Comparison of ENCODE assay signal across 13 cellular contexts in the genomic region with DNA sequence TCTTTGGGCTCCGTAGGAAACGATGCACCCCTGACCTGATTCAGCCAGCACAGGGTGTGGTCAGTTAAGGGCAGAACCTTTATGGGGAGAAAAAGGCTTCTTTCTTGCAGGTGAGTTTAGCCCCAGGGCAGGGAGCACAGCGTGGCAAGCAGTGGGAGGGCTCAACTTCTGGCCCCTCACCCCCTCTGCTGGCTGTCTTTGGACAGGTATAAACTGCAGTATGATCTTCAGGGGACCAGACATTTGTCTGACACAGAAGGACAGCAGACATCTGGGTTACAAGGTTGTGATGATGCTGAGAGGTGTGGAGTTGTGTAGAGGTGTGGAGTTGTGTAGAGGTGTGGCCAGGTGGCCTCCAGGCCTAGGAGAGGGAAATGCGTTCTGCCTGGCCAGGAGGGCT.
DNase-seq lines count a peak whose midpoint lies in the region; ATAC-seq, FAIRE-seq and TF ChIP-seq lines count a peak whose summit lies in the region.
"Had no signal": no experiment of that assay in that cellular context is flagged by ENCODE, and none has a peak within 500 bp of the region (broad histone marks: within the 10 kb centered on the region; RNA-seq: fewer than 3 reads in every experiment).

No MANE protein-coding gene starts in this region.

- no peak overlapping the region for H2BK15ac ChIP-seq in mesenchymal stem cell (ENCODE audit: low read depth, poor library complexity, severe bottlenecking)

- H3K9ac ChIP-seq in mesenchymal stem cell (ENCODE audit: low read length) = no peak overlapping the region

- FAIRE-seq in HTR-8/SVneo (lab: Jason Lieb, UNC) = peak; percentile 85
- FAIRE-seq: A549, endometrium had no signal

- H2AFZ ChIP-seq in mesenchymal stem cell (ENCODE audit: low read depth, low read length) = no peak overlapping the region

- H3K4ac ChIP-seq in mesenchymal stem cell (ENCODE audit: low read depth in 1 of 2, low read length in 2 of 2) = no peak overlapping the region

- no peak overlapping the region for H2BK120ac ChIP-seq in mesenchymal stem cell (ENCODE audit: low read depth, low read length)

- peak overlapping the region in 1 of 2 experiments; percentile 16 for H3K18ac ChIP-seq in mesenchymal stem cell (ENCODE audit: low read depth in 1 of 2, low read length in 2 of 2)

- no peak for TF ChIP-seq CTCF in activated CD8-positive, alpha-beta T cell treated with anti-CD3 and anti-CD28 coated beads for 36 hours (IDR thresholded peaks at IDR 0.05)
- no peak for TF ChIP-seq CTCF in coronary artery (IDR thresholded peaks at IDR 0.05)

- H3K27ac Mint-ChIP-seq in activated CD8-positive, alpha-beta T cell treated with anti-CD3 and anti-CD28 coated beads for 36 hours = no peak overlapping the region

- H4K91ac ChIP-seq in mesenchymal stem cell (ENCODE audit: low read length) = no peak overlapping the region

- no peaks in the 10 kb centered on the region for H3K36me3 Mint-ChIP-seq in activated CD8-positive, alpha-beta T cell treated with anti-CD3 and anti-CD28 coated beads for 36 hours (ENCODE audit: low read depth)

- CTCF ChIA-PET in activated CD8-positive, alpha-beta T cell treated with anti-CD3 and anti-CD28 coated beads for 36 hours (lab: Charles Lee) = interaction anchor here (0.8 to 7.1 kb wide), 3 partner anchors 8 to 706 kb away, joined by 3 to 82 read pairs (median 4); no protein-coding TSS in a partner anchor

- H2BK12ac ChIP-seq in mesenchymal stem cell (ENCODE audit: low read length in 2 of 2) = no peak overlapping the region

- 76% methylated on average over 4 of the region's 4 CpGs for WGBS in mesenchymal stem cell

- DNase-seq in DMS79 treated with DMSO at 0.1 percent for 48 hours (lab: John Stamatoyannopoulos, UW) (peak; percentile 11), DMS79 (lab: John Stamatoyannopoulos, UW) (no peak), HTR-8/SVneo (ENCODE audit: insufficient read length, low spot score) (no peak), mesenchymal stem cell (no peak), coronary artery (ENCODE audit: low spot score) (no peak), GM03348 (ENCODE audit: low spot score) (no peak), globus pallidus (ENCODE audit: low spot score) (no peak)
- DNase-seq in activated CD8-positive, alpha-beta T cell treated with anti-CD3 and anti-CD28 coated beads for 36 hours = peak; percentile 19
- DNase-seq: Kasumi-1, testis had no signal

- H3K4me1 ChIP-seq in mesenchymal stem cell (ENCODE audit: control insufficient read depth, insufficient read depth, low read depth, low read length) = no peaks in the 10 kb centered on the region
- H3K4me1 ChIP-seq: A549, testis had no signal

- H3K23ac ChIP-seq in mesenchymal stem cell (ENCODE audit: low read length in 2 of 2) = no peak overlapping the region

- H3K27ac ChIP-seq in mesenchymal stem cell (ENCODE audit: low read length, poor library complexity, severe bottlenecking) (no peak overlapping the region), coronary artery (no peak overlapping the region)
- H3K27ac ChIP-seq: A549, testis had no signal

- peaks cover 6% of the 10 kb centered on the region for H3K27me3 Mint-ChIP-seq in activated CD8-positive, alpha-beta T cell treated with anti-CD3 and anti-CD28 coated beads for 36 hours

- H3K79me1 ChIP-seq in mesenchymal stem cell (replicated peaks; ENCODE audit: low read length, poor library complexity, severe bottlenecking) = no peaks in the 10 kb centered on the region

- peak overlapping the region; percentile 4 for H4K8ac ChIP-seq in mesenchymal stem cell (ENCODE audit: low read length)

- POLR2A ChIA-PET in activated CD8-positive, alpha-beta T cell treated with anti-CD3 and anti-CD28 coated beads for 36 hours (lab: Charles Lee) = no interaction called here

- H3K4me2 ChIP-seq in mesenchymal stem cell (ENCODE audit: low read length, poor library complexity, severe bottlenecking) = no peak overlapping the region
- H3K4me2 ChIP-seq: A549 had no signal

- H3K4me1 Mint-ChIP-seq in activated CD8-positive, alpha-beta T cell treated with anti-CD3 and anti-CD28 coated beads for 36 hours (ENCODE audit: low read depth) = peaks cover 3% of the 10 kb centered on the region

- peak overlapping the region in 1 of 2 experiments; percentile 48 for H3K14ac ChIP-seq in mesenchymal stem cell (ENCODE audit: low read length in 2 of 2)

- no peaks in the 10 kb centered on the region for H3K9me3 ChIP-seq in mesenchymal stem cell (ENCODE audit: control insufficient read depth, low read length)
- H3K9me3 ChIP-seq: A549, testis had no signal

- H2AK5ac ChIP-seq in mesenchymal stem cell (ENCODE audit: low read length, severe bottlenecking) = no peak overlapping the region

- intact Hi-C loops in activated CD8-positive, alpha-beta T cell treated with anti-CD3 and anti-CD28 coated beads for 36 hours (cut with micrococcal nuclease) = no loop called here

- no peaks in the 10 kb centered on the region for H3K36me3 ChIP-seq in mesenchymal stem cell (ENCODE audit: control insufficient read depth in 1 of 2, insufficient read depth in 2 of 2, low read depth in 1 of 2, low read length in 2 of 2)

- no peaks in the 10 kb centered on the region for H3K9me3 Mint-ChIP-seq in activated CD8-positive, alpha-beta T cell treated with anti-CD3 and anti-CD28 coated beads for 36 hours

- H3K27me3 ChIP-seq in mesenchymal stem cell (ENCODE audit: control insufficient read depth in 1 of 2, insufficient read depth in 1 of 2, low read length in 2 of 2) = peaks cover 3 to 13% of the 10 kb centered on the region in 2 experiments
- H3K27me3 ChIP-seq: testis had no signal

- no peak for ATAC-seq in activated CD8-positive, alpha-beta T cell treated with anti-CD3 and anti-CD28 coated beads for 36 hours

- H3K4me3 ChIP-seq in mesenchymal stem cell (ENCODE audit: insufficient read depth in 1 of 2, low read depth in 1 of 2, low read length in 2 of 2) (no peak overlapping the region), coronary artery (no peak overlapping the region)
- H3K4me3 ChIP-seq: A549, lung, testis had no signal

- H2BK5ac ChIP-seq in mesenchymal stem cell (ENCODE audit: low read depth, low read length, poor library complexity, severe bottlenecking) = no peak overlapping the region

- H3K4me3 Mint-ChIP-seq in activated CD8-positive, alpha-beta T cell treated with anti-CD3 and anti-CD28 coated beads for 36 hours = no peak overlapping the region

Comparison
In these comparisons a context has a peak if more than half of its experiments do, and no peak if none do; other contexts are left out.
1. DNase-seq: peak in DMS79 treated with DMSO at 0.1 percent for 48 hours (single experiment) and activated CD8-positive, alpha-beta T cell treated with anti-CD3 and anti-CD28 coated beads for 36 hours (single experiment); none in DMS79 (single experiment), HTR-8/SVneo (single experiment), mesenchymal stem cell (single experiment), coronary artery (single experiment), GM03348 (single experiment) and globus pallidus (single experiment).